14 cellular contexts compared by ENCODE assay signal in genomic region chr6:151916680-151917164, GRCh38.
DNase-seq lines count a peak whose midpoint lies in the region; ATAC-seq and TF ChIP-seq lines count a peak whose summit lies in the region.
"Had no signal": no experiment of that assay in that cellular context is flagged by ENCODE, and none has a peak within 500 bp of the region (broad histone marks: within the 10 kb centered on the region; RNA-seq: fewer than 3 reads in every experiment).

No MANE protein-coding gene starts in this region.

- peak overlapping the region; percentile 12 for H3K4me2 ChIP-seq in smooth muscle cell

- H3K4me3 Mint-ChIP-seq in activated T-helper 2 cell treated with anti-CD3 and anti-CD28 coated beads, Interferon-gamma antibody, Interleukin-2, Interleukin-4, amounts not matched to agents 10 μg/mL and 5 μg/mL and 100 μg/mL, durations not matched to agents 14 hours and 24 hours and 36 hours (ENCODE audit: low read depth) = no peak overlapping the region
- H3K4me3 Mint-ChIP-seq: activated naive CD8-positive, alpha-beta T cell treated with anti-CD3 and anti-CD28 coated beads, Interleukin-2, amount 10 ng/mL, durations not matched to agents 7 days and 5 days; CD4-positive, CD25-positive, alpha-beta regulatory T cell had no signal

- H3K27me3 ChIP-seq in smooth muscle cell (ENCODE audit: low read depth) = no peaks in the 10 kb centered on the region

- no peaks in the 10 kb centered on the region for H3K9me3 Mint-ChIP-seq in activated T-helper 2 cell treated with anti-CD3 and anti-CD28 coated beads, Interferon-gamma antibody, Interleukin-2, Interleukin-4, amounts not matched to agents 10 μg/mL and 5 μg/mL and 100 μg/mL, durations not matched to agents 14 hours and 24 hours and 36 hours
- H3K9me3 Mint-ChIP-seq: activated naive CD8-positive, alpha-beta T cell treated with anti-CD3 and anti-CD28 coated beads, Interleukin-2, amount 10 ng/mL, durations not matched to agents 7 days and 5 days had no signal

- 50% methylated on average over 3 of the region's 3 CpGs for WGBS in smooth muscle cell (ENCODE audit: low lambda C conversion rate)

- DNase-seq in GM04504 (ENCODE audit: low read depth) = peak; percentile 29
- peak; percentile 51 for DNase-seq in T1000 (lab: John Stamatoyannopoulos, UW)
- DNase-seq in fibroblast of the aortic adventitia (ENCODE audit: low read depth) = peak; percentile 88
- no peak for DNase-seq in smooth muscle cell (lab: John Stamatoyannopoulos, UW; ENCODE audit: unreplicated experiment)
- DNase-seq in activated T-helper 2 cell treated with anti-CD3 and anti-CD28 coated beads, Interferon-gamma antibody, Interleukin-2, Interleukin-4, amounts not matched to agents 10 μg/mL and 5 μg/mL and 100 μg/mL, durations not matched to agents 14 hours and 24 hours and 36 hours (ENCODE audit: low spot score) = no peak
- no peak for DNase-seq in NCI-H510A treated with DMSO at 0.1 percent for 48 hours (lab: John Stamatoyannopoulos, UW)
- no peak for DNase-seq in medulla oblongata (ENCODE audit: extremely low spot score)
- DNase-seq: activated naive CD8-positive, alpha-beta T cell treated with anti-CD3 and anti-CD28 coated beads, Interleukin-2, amount 10 ng/mL, durations not matched to agents 7 days and 5 days; CD4-positive, CD25-positive, alpha-beta regulatory T cell; GDM1; glutamatergic neuron; NCI-H2171; RPMI8226 had no signal

- no peaks in the 10 kb centered on the region for H3K4me1 ChIP-seq in smooth muscle cell (ENCODE audit: low read depth)

- peak overlapping the region; percentile 21 for H2AFZ ChIP-seq in smooth muscle cell (ENCODE audit: low read depth)

- no peaks in the 10 kb centered on the region for H3K27me3 Mint-ChIP-seq in activated T-helper 2 cell treated with anti-CD3 and anti-CD28 coated beads, Interferon-gamma antibody, Interleukin-2, Interleukin-4, amounts not matched to agents 10 μg/mL and 5 μg/mL and 100 μg/mL, durations not matched to agents 14 hours and 24 hours and 36 hours (ENCODE audit: low read depth)
- H3K27me3 Mint-ChIP-seq: activated naive CD8-positive, alpha-beta T cell treated with anti-CD3 and anti-CD28 coated beads, Interleukin-2, amount 10 ng/mL, durations not matched to agents 7 days and 5 days; CD4-positive, CD25-positive, alpha-beta regulatory T cell had no signal

- H3K79me2 ChIP-seq in smooth muscle cell (ENCODE audit: low read depth) = no peaks in the 10 kb centered on the region

- H3K4me3 ChIP-seq in fibroblast of the aortic adventitia (ENCODE audit: low read depth, low read length) (no peak overlapping the region), smooth muscle cell (no peak overlapping the region)

- no peaks in the 10 kb centered on the region for H3F3A ChIP-seq in smooth muscle cell (ENCODE audit: low read depth)

- no peaks in the 10 kb centered on the region for H3K4me1 Mint-ChIP-seq in activated T-helper 2 cell treated with anti-CD3 and anti-CD28 coated beads, Interferon-gamma antibody, Interleukin-2, Interleukin-4, amounts not matched to agents 10 μg/mL and 5 μg/mL and 100 μg/mL, durations not matched to agents 14 hours and 24 hours and 36 hours (ENCODE audit: low read depth)
- H3K4me1 Mint-ChIP-seq: activated naive CD8-positive, alpha-beta T cell treated with anti-CD3 and anti-CD28 coated beads, Interleukin-2, amount 10 ng/mL, durations not matched to agents 7 days and 5 days; CD4-positive, CD25-positive, alpha-beta regulatory T cell had no signal

- no peak for TF ChIP-seq CTCF in fibroblast of the aortic adventitia (IDR thresholded peaks at IDR 0.05; ENCODE audit: insufficient read depth, low read length)
- TF ChIP-seq CTCF in smooth muscle cell (IDR thresholded peaks at IDR 0.05; ENCODE audit: borderline replicate concordance, insufficient read depth, poor library complexity, severe bottlenecking) = no peak

- no peak for ATAC-seq in GM18868 (IDR thresholded peaks at IDR 0.05; ENCODE audit: unreplicated experiment)

- no peaks in the 10 kb centered on the region for H4K20me1 ChIP-seq in smooth muscle cell (ENCODE audit: low read depth)

- H3K27ac Mint-ChIP-seq in activated T-helper 2 cell treated with anti-CD3 and anti-CD28 coated beads, Interferon-gamma antibody, Interleukin-2, Interleukin-4, amounts not matched to agents 10 μg/mL and 5 μg/mL and 100 μg/mL, durations not matched to agents 14 hours and 24 hours and 36 hours = no peak overlapping the region
- H3K27ac Mint-ChIP-seq: activated naive CD8-positive, alpha-beta T cell treated with anti-CD3 and anti-CD28 coated beads, Interleukin-2, amount 10 ng/mL, durations not matched to agents 7 days and 5 days; CD4-positive, CD25-positive, alpha-beta regulatory T cell had no signal

- no peaks in the 10 kb centered on the region for H3K9me3 ChIP-seq in smooth muscle cell (replicated peaks; ENCODE audit: low read depth)

- no peaks in the 10 kb centered on the region for H3K36me3 ChIP-seq in smooth muscle cell (ENCODE audit: low read depth)

- intact Hi-C loops in activated T-helper 2 cell treated with anti-CD3 and anti-CD28 coated beads, Interferon-gamma antibody, Interleukin-2, Interleukin-4, amounts not matched to agents 10 μg/mL and 5 μg/mL and 100 μg/mL, durations not matched to agents 14 hours and 24 hours and 36 hours (cut with micrococcal nuclease) = no loop called here

- H3K36me3 Mint-ChIP-seq in activated T-helper 2 cell treated with anti-CD3 and anti-CD28 coated beads, Interferon-gamma antibody, Interleukin-2, Interleukin-4, amounts not matched to agents 10 μg/mL and 5 μg/mL and 100 μg/mL, durations not matched to agents 14 hours and 24 hours and 36 hours (ENCODE audit: low read depth) = no peaks in the 10 kb centered on the region
- H3K36me3 Mint-ChIP-seq: activated naive CD8-positive, alpha-beta T cell treated with anti-CD3 and anti-CD28 coated beads, Interleukin-2, amount 10 ng/mL, durations not matched to agents 7 days and 5 days; CD4-positive, CD25-positive, alpha-beta regulatory T cell had no signal

- peak overlapping the region; percentile 75 for H3K27ac ChIP-seq in smooth muscle cell (ENCODE audit: low read depth)

- H3K9ac ChIP-seq in smooth muscle cell (ENCODE audit: low read depth) = no peak overlapping the region

Comparison
In these comparisons a context has a peak if more than half of its experiments do, and no peak if none do; other contexts are left out.
1. DNase-seq: peak in GM04504 (single experiment), T1000 (single experiment) and fibroblast of the aortic adventitia (single experiment); none in smooth muscle cell (single experiment), activated T-helper 2 cell treated with anti-CD3 and anti-CD28 coated beads, Interferon-gamma antibody, Interleukin-2, Interleukin-4, amounts not matched to agents 10 μg/mL and 5 μg/mL and 100 μg/mL, durations not matched to agents 14 hours and 24 hours and 36 hours (single experiment), NCI-H510A treated with DMSO at 0.1 percent for 48 hours (single experiment) and medulla oblongata (single experiment).